ENCODE assay signal across 1 cellular context in the genomic region with DNA sequence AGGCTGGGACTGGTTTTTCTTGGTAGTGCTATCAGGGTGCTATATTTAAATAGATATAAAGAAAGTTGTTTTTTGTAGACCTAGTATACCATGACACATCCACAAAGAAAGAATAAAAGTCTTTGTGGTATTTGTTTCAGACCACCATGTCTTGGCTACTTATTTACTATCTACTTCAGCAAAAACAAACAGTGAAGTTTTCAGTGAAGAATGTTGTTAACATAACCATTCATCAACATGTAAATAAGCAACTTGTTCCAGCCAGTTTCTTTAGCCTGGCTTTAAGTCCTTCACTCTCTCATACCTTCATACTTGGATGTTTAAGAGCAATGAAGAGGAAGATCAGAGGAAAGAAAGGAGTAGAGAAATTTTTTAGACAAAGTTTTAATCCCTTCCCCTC.
TF ChIP-seq lines count a peak whose summit lies in the region.

No MANE protein-coding gene starts in this region.

TF ChIP-seq in GM23338, 12 proteins besides CTCF, POLR2A, EP300 and RAD21 (continued from another document):
- TF ChIP-seq, protein P1, sequence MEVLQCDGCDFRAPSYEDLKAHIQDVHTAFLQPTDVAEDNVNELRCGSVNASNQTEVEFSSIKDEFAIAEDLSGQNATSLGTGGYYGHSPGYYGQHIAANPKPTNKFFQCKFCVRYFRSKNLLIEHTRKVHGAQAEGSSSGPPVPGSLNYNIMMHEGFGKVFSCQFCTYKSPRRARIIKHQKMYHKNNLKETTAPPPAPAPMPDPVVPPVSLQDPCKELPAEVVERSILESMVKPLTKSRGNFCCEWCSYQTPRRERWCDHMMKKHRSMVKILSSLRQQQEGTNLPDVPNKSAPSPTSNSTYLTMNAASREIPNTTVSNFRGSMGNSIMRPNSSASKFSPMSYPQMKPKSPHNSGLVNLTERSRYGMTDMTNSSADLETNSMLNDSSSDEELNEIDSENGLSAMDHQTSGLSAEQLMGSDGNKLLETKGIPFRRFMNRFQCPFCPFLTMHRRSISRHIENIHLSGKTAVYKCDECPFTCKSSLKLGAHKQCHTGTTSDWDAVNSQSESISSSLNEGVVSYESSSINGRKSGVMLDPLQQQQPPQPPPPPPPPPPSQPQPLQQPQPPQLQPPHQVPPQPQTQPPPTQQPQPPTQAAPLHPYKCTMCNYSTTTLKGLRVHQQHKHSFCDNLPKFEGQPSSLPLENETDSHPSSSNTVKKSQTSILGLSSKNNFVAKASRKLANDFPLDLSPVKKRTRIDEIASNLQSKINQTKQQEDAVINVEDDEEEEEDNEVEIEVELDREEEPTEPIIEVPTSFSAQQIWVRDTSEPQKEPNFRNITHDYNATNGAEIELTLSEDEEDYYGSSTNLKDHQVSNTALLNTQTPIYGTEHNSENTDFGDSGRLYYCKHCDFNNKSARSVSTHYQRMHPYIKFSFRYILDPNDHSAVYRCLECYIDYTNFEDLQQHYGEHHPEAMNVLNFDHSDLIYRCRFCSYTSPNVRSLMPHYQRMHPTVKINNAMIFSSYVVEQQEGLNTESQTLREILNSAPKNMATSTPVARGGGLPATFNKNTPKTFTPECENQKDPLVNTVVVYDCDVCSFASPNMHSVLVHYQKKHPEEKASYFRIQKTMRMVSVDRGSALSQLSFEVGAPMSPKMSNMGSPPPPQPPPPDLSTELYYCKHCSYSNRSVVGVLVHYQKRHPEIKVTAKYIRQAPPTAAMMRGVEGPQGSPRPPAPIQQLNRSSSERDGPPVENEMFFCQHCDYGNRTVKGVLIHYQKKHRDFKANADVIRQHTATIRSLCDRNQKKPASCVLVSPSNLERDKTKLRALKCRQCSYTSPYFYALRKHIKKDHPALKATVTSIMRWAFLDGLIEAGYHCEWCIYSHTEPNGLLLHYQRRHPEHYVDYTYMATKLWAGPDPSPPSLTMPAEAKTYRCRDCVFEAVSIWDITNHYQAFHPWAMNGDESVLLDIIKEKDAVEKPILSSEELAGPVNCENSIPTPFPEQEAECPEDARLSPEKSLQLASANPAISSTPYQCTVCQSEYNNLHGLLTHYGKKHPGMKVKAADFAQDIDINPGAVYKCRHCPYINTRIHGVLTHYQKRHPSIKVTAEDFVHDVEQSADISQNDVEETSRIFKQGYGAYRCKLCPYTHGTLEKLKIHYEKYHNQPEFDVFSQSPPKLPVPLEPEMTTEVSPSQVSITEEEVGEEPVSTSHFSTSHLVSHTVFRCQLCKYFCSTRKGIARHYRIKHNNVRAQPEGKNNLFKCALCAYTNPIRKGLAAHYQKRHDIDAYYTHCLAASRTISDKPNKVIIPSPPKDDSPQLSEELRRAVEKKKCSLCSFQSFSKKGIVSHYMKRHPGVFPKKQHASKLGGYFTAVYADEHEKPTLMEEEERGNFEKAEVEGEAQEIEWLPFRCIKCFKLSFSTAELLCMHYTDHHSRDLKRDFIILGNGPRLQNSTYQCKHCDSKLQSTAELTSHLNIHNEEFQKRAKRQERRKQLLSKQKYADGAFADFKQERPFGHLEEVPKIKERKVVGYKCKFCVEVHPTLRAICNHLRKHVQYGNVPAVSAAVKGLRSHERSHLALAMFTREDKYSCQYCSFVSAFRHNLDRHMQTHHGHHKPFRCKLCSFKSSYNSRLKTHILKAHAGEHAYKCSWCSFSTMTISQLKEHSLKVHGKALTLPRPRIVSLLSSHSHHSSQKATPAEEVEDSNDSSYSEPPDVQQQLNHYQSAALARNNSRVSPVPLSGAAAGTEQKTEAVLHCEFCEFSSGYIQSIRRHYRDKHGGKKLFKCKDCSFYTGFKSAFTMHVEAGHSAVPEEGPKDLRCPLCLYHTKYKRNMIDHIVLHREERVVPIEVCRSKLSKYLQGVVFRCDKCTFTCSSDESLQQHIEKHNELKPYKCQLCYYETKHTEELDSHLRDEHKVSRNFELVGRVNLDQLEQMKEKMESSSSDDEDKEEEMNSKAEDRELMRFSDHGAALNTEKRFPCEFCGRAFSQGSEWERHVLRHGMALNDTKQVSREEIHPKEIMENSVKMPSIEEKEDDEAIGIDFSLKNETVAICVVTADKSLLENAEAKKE (CRISPR knock-in tag; IDR thresholded peaks at IDR 0.05), result no peak
- TF ChIP-seq EZH2phosphoT487 (IDR thresholded peaks at IDR 0.05; ENCODE audit: unreplicated experiment) (no peak), NANOG (IDR thresholded peaks at IDR 0.05; ENCODE audit: borderline replicate concordance) (no peak), CREB1 (CRISPR knock-in tag; IDR thresholded peaks at IDR 0.05; ENCODE audit: low read depth) (no peak)
- TF ChIP-seq, protein P2, sequence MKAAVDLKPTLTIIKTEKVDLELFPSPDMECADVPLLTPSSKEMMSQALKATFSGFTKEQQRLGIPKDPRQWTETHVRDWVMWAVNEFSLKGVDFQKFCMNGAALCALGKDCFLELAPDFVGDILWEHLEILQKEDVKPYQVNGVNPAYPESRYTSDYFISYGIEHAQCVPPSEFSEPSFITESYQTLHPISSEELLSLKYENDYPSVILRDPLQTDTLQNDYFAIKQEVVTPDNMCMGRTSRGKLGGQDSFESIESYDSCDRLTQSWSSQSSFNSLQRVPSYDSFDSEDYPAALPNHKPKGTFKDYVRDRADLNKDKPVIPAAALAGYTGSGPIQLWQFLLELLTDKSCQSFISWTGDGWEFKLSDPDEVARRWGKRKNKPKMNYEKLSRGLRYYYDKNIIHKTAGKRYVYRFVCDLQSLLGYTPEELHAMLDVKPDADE (IDR thresholded peaks at IDR 0.05), result no peak
